ENCODE assay signal across 8 cellular contexts in genomic region chr18:43596106-43596712, GRCh38.
DNase-seq lines count a peak whose midpoint lies in the region; ATAC-seq and TF ChIP-seq lines count a peak whose summit lies in the region.

No MANE protein-coding gene starts in this region.

- DNase-seq in heart left ventricle (no peak), right atrium auricular region (ENCODE audit: low spot score) (no peak), NCI-H2081 treated with DMSO at 0.1 percent for 48 hours (lab: John Stamatoyannopoulos, UW) (peak; percentile 34), lung (ENCODE audit: low spot score) (no peak), vagina (ENCODE audit: extremely low spot score in 2 of 2) (no peak)
- DNase-seq in CD8-positive, alpha-beta memory T cell = no peak

- H3K36me3 Mint-ChIP-seq in brain = no peaks in the 10 kb centered on the region
- no peaks in the 10 kb centered on the region for H3K36me3 Mint-ChIP-seq in CD8-positive, alpha-beta memory T cell

- intact Hi-C loops in heart left ventricle (cut with DNase I) (no loop called here), vagina (cut with DNase I) (no loop called here)

- H3K9me3 ChIP-seq in heart left ventricle (no peaks in the 10 kb centered on the region), right atrium auricular region (no peaks in the 10 kb centered on the region), lung (ENCODE audit: control insufficient read depth in 2 of 2, insufficient read depth in 1 of 2, low read length in 1 of 2) (no peaks in the 10 kb centered on the region), vagina (no peaks in the 10 kb centered on the region)
- H3K9me3 ChIP-seq in CD8-positive, alpha-beta memory T cell (ENCODE audit: low read length) = no peaks in the 10 kb centered on the region

- POLR2A ChIA-PET in CD8-positive, alpha-beta memory T cell (lab: Charles Lee) = no interaction called here

- no peaks in the 10 kb centered on the region for H3K4me1 Mint-ChIP-seq in brain
- H3K4me1 Mint-ChIP-seq in CD8-positive, alpha-beta memory T cell = no peaks in the 10 kb centered on the region

- H3K4me1 ChIP-seq in heart left ventricle = no peaks in the 10 kb centered on the region
- no peaks in the 10 kb centered on the region for H3K4me1 ChIP-seq in right atrium auricular region
- H3K4me1 ChIP-seq in lung (ENCODE audit: control insufficient read depth in 2 of 2, insufficient read depth in 2 of 2, low read length in 2 of 2) = no peaks in the 10 kb centered on the region
- H3K4me1 ChIP-seq in CD8-positive, alpha-beta memory T cell (ENCODE audit: insufficient read depth, low read length) = no peaks in the 10 kb centered on the region
- no peaks in the 10 kb centered on the region for H3K4me1 ChIP-seq in vagina

- WGBS in heart left ventricle, 4 donors = 59 to 67% (median 64%) methylated on average over 3 of the region's 3 CpGs
- 54 to 62% methylated on average over 3 of the region's 3 CpGs for WGBS in lung, 2 donors

- H3K9me3 Mint-ChIP-seq in brain = no peaks in the 10 kb centered on the region
- peaks cover 0 to 3% (median 0%) of the 10 kb centered on the region in 5 donors for H3K9me3 Mint-ChIP-seq in CD8-positive, alpha-beta memory T cell

- H3K36me3 ChIP-seq in heart left ventricle = no peaks in the 10 kb centered on the region
- H3K36me3 ChIP-seq in right atrium auricular region = no peaks in the 10 kb centered on the region
- no peaks in the 10 kb centered on the region for H3K36me3 ChIP-seq in lung (ENCODE audit: control insufficient read depth in 2 of 2, insufficient read depth in 2 of 2, low read length in 2 of 2)
- H3K36me3 ChIP-seq in CD8-positive, alpha-beta memory T cell (ENCODE audit: insufficient read depth, low read length) = no peaks in the 10 kb centered on the region
- no peaks in the 10 kb centered on the region for H3K36me3 ChIP-seq in vagina

- no peak overlapping the region for H3K4me3 ChIP-seq in heart left ventricle
- H3K4me3 ChIP-seq in right atrium auricular region = no peak overlapping the region
- no peak overlapping the region for H3K4me3 ChIP-seq in lung
- no peak overlapping the region for H3K4me3 ChIP-seq in CD8-positive, alpha-beta memory T cell (ENCODE audit: low read length)
- H3K4me3 ChIP-seq in vagina = no peak overlapping the region

- H3K4me3 Mint-ChIP-seq in brain = no peak overlapping the region
- H3K4me3 Mint-ChIP-seq in CD8-positive, alpha-beta memory T cell = no peak overlapping the region

- H3K27me3 Mint-ChIP-seq in brain = no peaks in the 10 kb centered on the region
- no peaks in the 10 kb centered on the region for H3K27me3 Mint-ChIP-seq in CD8-positive, alpha-beta memory T cell

- no peak overlapping the region for H3K27ac ChIP-seq in heart left ventricle
- H3K27ac ChIP-seq in right atrium auricular region = no peak overlapping the region
- H3K27ac ChIP-seq in lung (ENCODE audit: low read depth in 1 of 2, low read length in 1 of 2) = no peak overlapping the region
- H3K27ac ChIP-seq in CD8-positive, alpha-beta memory T cell (ENCODE audit: low read depth, low read length) = no peak overlapping the region
- H3K27ac ChIP-seq in vagina = no peak overlapping the region

- TF ChIP-seq POLR2A in heart left ventricle (IDR thresholded peaks at IDR 0.05) = no peak
- TF ChIP-seq POLR2A in vagina (IDR thresholded peaks at IDR 0.05) = no peak

- H3K27me3 ChIP-seq in heart left ventricle (no peaks in the 10 kb centered on the region), right atrium auricular region (no peaks in the 10 kb centered on the region), lung (ENCODE audit: control insufficient read depth, insufficient read depth) (no peaks in the 10 kb centered on the region), vagina (no peaks in the 10 kb centered on the region)
- H3K27me3 ChIP-seq in CD8-positive, alpha-beta memory T cell (ENCODE audit: insufficient read depth, low read length, poor library complexity, severe bottlenecking) = no peaks in the 10 kb centered on the region

- TF ChIP-seq CTCF in heart left ventricle (IDR thresholded peaks at IDR 0.05) (peak; percentile 21 to 56 (median 36)), right atrium auricular region (IDR thresholded peaks at IDR 0.05) (peak in 1 of 2 donors; percentile 56), brain (conservative IDR thresholded peaks at IDR 0.05) (peak; percentile 58 to 80), lung (IDR thresholded peaks at IDR 0.05; ENCODE audit: control extremely low read depth, extremely low read depth) (no peak), vagina (IDR thresholded peaks at IDR 0.05) (peak in 1 of 3 experiments; percentile 16)

- ATAC-seq in heart left ventricle (peak in 1 of 4 donors; percentile 59), HG02970 (IDR thresholded peaks at IDR 0.05; ENCODE audit: low FRiP score, unreplicated experiment) (peak; percentile 72), lung (ENCODE audit: insufficient read depth, low FRiP score) (peak; percentile 53)

- CTCF ChIA-PET in CD8-positive, alpha-beta memory T cell (lab: Charles Lee) = no interaction called here

- no peak overlapping the region for H3K27ac Mint-ChIP-seq in brain
- no peak overlapping the region for H3K27ac Mint-ChIP-seq in CD8-positive, alpha-beta memory T cell
